Comparison of ENCODE assay signal across 9 cellular contexts in the genomic region with DNA sequence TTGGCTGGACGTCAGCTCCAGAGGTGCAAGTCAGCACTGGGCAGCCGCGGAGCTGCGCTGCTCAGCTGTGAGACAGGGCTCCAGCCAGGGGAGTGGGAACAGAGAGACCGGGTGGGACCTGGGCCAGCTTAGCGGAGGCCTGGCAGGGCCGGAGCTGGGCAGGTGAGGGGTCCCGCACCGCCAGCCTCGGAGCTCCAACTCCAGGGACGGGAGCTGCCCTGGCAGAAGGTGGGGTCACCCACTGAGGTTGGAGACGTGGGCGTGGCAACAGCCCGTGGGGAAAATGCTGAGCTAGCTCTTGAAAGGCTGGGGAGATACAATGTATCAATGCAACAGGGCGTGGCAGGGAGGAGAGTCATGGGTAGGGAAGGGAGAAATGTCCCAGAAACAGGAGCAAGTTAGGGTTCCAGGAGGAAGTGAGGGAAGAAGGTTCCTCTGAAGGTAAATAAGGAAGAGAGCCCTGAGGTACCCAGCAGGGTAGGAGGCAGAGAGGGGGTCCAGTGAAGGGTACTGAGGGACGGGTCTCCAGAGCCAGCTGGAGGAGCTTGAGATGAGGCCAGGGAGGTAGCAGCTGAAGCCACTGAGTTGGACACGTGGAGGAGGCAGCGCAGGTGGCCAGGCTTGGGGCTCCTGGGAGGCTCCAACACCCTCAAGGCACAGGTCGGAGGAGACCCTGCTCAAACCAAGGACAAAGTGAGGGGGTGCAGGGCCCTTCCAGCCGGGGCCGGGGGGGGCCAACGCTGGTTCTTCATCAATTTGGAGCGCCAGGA. TPM values are rescaled to one million over a fixed set of nuclear protein-coding genes. Genes with fewer than 3 reads are reported as not detected.
A peak's percentile ranks its signal among the peaks of the same experiment; 100 is the strongest.
DNase-seq lines count a peak whose midpoint lies in the region; ATAC-seq, FAIRE-seq and TF ChIP-seq lines count a peak whose summit lies in the region.
"Had no signal": no experiment of that assay in that cellular context is flagged by ENCODE, and none has a peak within 500 bp of the region (broad histone marks: within the 10 kb centered on the region; RNA-seq: fewer than 3 reads in every experiment).

No MANE protein-coding gene starts in this region.

- TF ChIP-seq EP300 in stomach (IDR thresholded peaks at IDR 0.05) (no peak), SK-N-SH (IDR thresholded peaks at IDR 0.05; ENCODE audit: borderline replicate concordance in 1 of 2, low read depth in 1 of 2, low read length in 1 of 2) (no peak)

- H3K27ac ChIP-seq in stomach (no peak overlapping the region), SK-N-SH (ENCODE audit: low read depth in 2 of 2, low read length in 1 of 2) (no peak overlapping the region)

- peaks cover 34% of the 10 kb centered on the region for H3K4me1 Mint-ChIP-seq in activated T-cell treated with anti-CD3 and anti-CD28 coated beads, Interleukin-2, amount 50 U/mL, for 24 hours (ENCODE audit: low read depth)
- H3K4me1 Mint-ChIP-seq in WTC11 (peaks cover 30% of the 10 kb centered on the region), immature natural killer cell (peaks cover 0 to 13% of the 10 kb centered on the region in 2 donors)

- WGBS in stomach, 5 donors, result 47 to 61% (median 55%) methylated on average over 19 to 23 of the region's 23 CpGs
- WGBS in SK-N-SH (ENCODE audit: low lambda C conversion rate), result 41% methylated on average over 17 of the region's 23 CpGs

- TF ChIP-seq RAD21 in SK-N-SH (IDR thresholded peaks at IDR 0.05; ENCODE audit: low read length), result no peak

- H3K4me3 Mint-ChIP-seq in activated T-cell treated with anti-CD3 and anti-CD28 coated beads, Interleukin-2, amount 50 U/mL, for 24 hours, result peak overlapping the region; percentile 43
- peak overlapping the region; percentile 54 for H3K4me3 Mint-ChIP-seq in WTC11
- peak overlapping the region; percentile 26 to 78 (median 69) for H3K4me3 Mint-ChIP-seq in immature natural killer cell

- no peaks in the 10 kb centered on the region for H3F3A ChIP-seq in SK-N-SH (replicated peaks; ENCODE audit: insufficient read depth)

- ATAC-seq in WTC11, result no peak

- H3K9ac ChIP-seq in SK-N-SH, result no peak overlapping the region

- TF ChIP-seq CTCF in WTC11 (IDR thresholded peaks at IDR 0.05) (no peak), stomach (IDR thresholded peaks at IDR 0.05) (no peak), SK-N-SH (IDR thresholded peaks at IDR 0.05) (no peak)

- no peak for DNase-seq in activated T-cell treated with anti-CD3 and anti-CD28 coated beads, Interleukin-2, amount 50 U/mL, for 24 hours
- no peak for DNase-seq in activated T-cell treated with anti-CD3 and anti-CD28 coated beads, Interleukin-2, amount 50 U/mL, for 48 hours
- DNase-seq in WTC11 (ENCODE audit: low spot score), result peak; percentile 10
- DNase-seq in immature natural killer cell, result no peak
- DNase-seq in stomach, result peak; percentile 22
- DNase-seq in SK-N-SH, result no peak
- no peak for DNase-seq in SKM-1 (lab: John Stamatoyannopoulos, UW; ENCODE audit: unreplicated experiment)
- no peak for DNase-seq in frontal cortex (ENCODE audit: low spot score in 2 of 2)

- intact Hi-C loops in stomach (cut with DNase I; ENCODE audit: low total_unique reads), result no loop called here

- POLR2A ChIA-PET in WTC11 (lab: Charles Lee) (no interaction called here), SK-N-SH (lab: Yijun Ruan, JAX) (interaction anchor here (0.6 kb wide), 1 partner anchor 881 kb away, joined by 3 read pairs; no protein-coding TSS in a partner anchor)

- H3K4me2 ChIP-seq in SK-N-SH, result no peak overlapping the region

- H3K79me2 ChIP-seq in SK-N-SH (ENCODE audit: insufficient read depth), result no peaks in the 10 kb centered on the region

- no peaks in the 10 kb centered on the region for H4K20me1 ChIP-seq in SK-N-SH (ENCODE audit: insufficient read depth)

- no peaks in the 10 kb centered on the region for H3K36me3 Mint-ChIP-seq in activated T-cell treated with anti-CD3 and anti-CD28 coated beads, Interleukin-2, amount 50 U/mL, for 24 hours (ENCODE audit: low read depth)
- H3K36me3 Mint-ChIP-seq in WTC11 (no peaks in the 10 kb centered on the region), immature natural killer cell (no peaks in the 10 kb centered on the region)

- CTCF ChIA-PET in WTC11 (lab: Charles Lee) (interaction anchor here (0.5 to 4.6 kb wide), 13 partner anchors 8 to 279 kb away, joined by 3 to 38 read pairs (median 4); no protein-coding TSS in a partner anchor), SK-N-SH (lab: Yijun Ruan, JAX) (interaction anchor here (0.7 to 6.5 kb wide), 24 partner anchors 11 to 336 kb away, joined by 3 to 44 read pairs (median 4); no protein-coding TSS in a partner anchor)

- peak overlapping the region; percentile 6 for H3K27ac Mint-ChIP-seq in activated T-cell treated with anti-CD3 and anti-CD28 coated beads, Interleukin-2, amount 50 U/mL, for 24 hours
- H3K27ac Mint-ChIP-seq in WTC11 (no peak overlapping the region), immature natural killer cell (no peak overlapping the region)

- no peak for FAIRE-seq in frontal cortex (lab: Jason Lieb, UNC)

- H3K36me3 ChIP-seq in stomach (no peaks in the 10 kb centered on the region), SK-N-SH (replicated peaks in 1 of 2; ENCODE audit: control insufficient read depth in 1 of 2, insufficient read depth in 2 of 2, low read length in 1 of 2) (no peaks in the 10 kb centered on the region)
- H3K36me3 ChIP-seq: BE2C had no signal

- H3K27me3 ChIP-seq in stomach (peaks cover 0 to 90% (median 41%) of the 10 kb centered on the region in 3 donors), SK-N-SH (ENCODE audit: insufficient read depth) (peaks cover 70% of the 10 kb centered on the region)

- peaks cover 72% of the 10 kb centered on the region for H3K27me3 Mint-ChIP-seq in activated T-cell treated with anti-CD3 and anti-CD28 coated beads, Interleukin-2, amount 50 U/mL, for 24 hours
- H3K27me3 Mint-ChIP-seq in WTC11 (ENCODE audit: low read depth) (peaks cover 65% of the 10 kb centered on the region), immature natural killer cell (ENCODE audit: low read depth in 3 of 3) (peaks cover 10 to 29% (median 19%) of the 10 kb centered on the region in 3 donors)

- H3K4me1 ChIP-seq in stomach, result peaks cover 30 to 63% (median 61%) of the 10 kb centered on the region in 4 donors
- peaks cover 0 to 2% of the 10 kb centered on the region in 2 experiments; a peak in 1 of 4 replicates for H3K4me1 ChIP-seq in SK-N-SH (ENCODE audit: control insufficient read depth in 1 of 2, insufficient read depth in 2 of 2, low read depth in 1 of 2, low read length in 1 of 2)

- no peak for TF ChIP-seq POLR2A in stomach (IDR thresholded peaks at IDR 0.05)

- no peaks in the 10 kb centered on the region for H3K9me3 Mint-ChIP-seq in activated T-cell treated with anti-CD3 and anti-CD28 coated beads, Interleukin-2, amount 50 U/mL, for 24 hours
- H3K9me3 Mint-ChIP-seq in WTC11 (no peaks in the 10 kb centered on the region), immature natural killer cell (peaks cover 0 to 2% (median 0%) of the 10 kb centered on the region in 6 donors)

- H2AFZ ChIP-seq in SK-N-SH (ENCODE audit: low read depth), result no peak overlapping the region

- H3K4me3 ChIP-seq in stomach (peak overlapping the region in 1 of 4 donors; percentile 47), SK-N-SH (ENCODE audit: low read depth in 2 of 2, low read length in 1 of 2) (no peak overlapping the region)

- H3K9me3 ChIP-seq in stomach (no peaks in the 10 kb centered on the region), SK-N-SH (no peaks in the 10 kb centered on the region)
- H3K9me3 ChIP-seq: BE2C had no signal

- no peaks in the 10 kb centered on the region for H3K9me2 ChIP-seq in SK-N-SH

TF ChIP-seq in WTC11, 78 proteins besides CTCF, POLR2A, EP300 and RAD21 (continues in another document):
- TF ChIP-seq ZNF423 (CRISPR knock-in tag; IDR thresholded peaks at IDR 0.05) (no peak), MXD4 (CRISPR knock-in tag; IDR thresholded peaks at IDR 0.05; ENCODE audit: borderline replicate concordance) (no peak), ETV6 (CRISPR knock-in tag; IDR thresholded peaks at IDR 0.05) (no peak)

TF ChIP-seq in SK-N-SH, 30 proteins besides CTCF, POLR2A, EP300 and RAD21 (continues in another document):
- TF ChIP-seq, protein P1, sequence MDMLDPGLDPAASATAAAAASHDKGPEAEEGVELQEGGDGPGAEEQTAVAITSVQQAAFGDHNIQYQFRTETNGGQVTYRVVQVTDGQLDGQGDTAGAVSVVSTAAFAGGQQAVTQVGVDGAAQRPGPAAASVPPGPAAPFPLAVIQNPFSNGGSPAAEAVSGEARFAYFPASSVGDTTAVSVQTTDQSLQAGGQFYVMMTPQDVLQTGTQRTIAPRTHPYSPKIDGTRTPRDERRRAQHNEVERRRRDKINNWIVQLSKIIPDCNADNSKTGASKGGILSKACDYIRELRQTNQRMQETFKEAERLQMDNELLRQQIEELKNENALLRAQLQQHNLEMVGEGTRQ (IDR thresholded peaks at IDR 0.05; ENCODE audit: borderline replicate concordance, low read depth, low read length), result no peak
- TF ChIP-seq PBX3 (IDR thresholded peaks at IDR 0.05), result no peak
- TF ChIP-seq GATA2 (CRISPR knock-in tag; IDR thresholded peaks at IDR 0.05), result no peak
- no peak for TF ChIP-seq EZH2phosphoT487 (IDR thresholded peaks at IDR 0.05; ENCODE audit: borderline replicate concordance, low read depth)
- no peak for TF ChIP-seq SMC3 (IDR thresholded peaks at IDR 0.05; ENCODE audit: low read depth, low read length)
- TF ChIP-seq MAX (IDR thresholded peaks at IDR 0.05; ENCODE audit: low read depth), result no peak

RNA-seq across cellular contexts. Expression of gene NKD2, which starts 0.7 kb away (rescaled TPM):
- 12.8 to 16.6 TPM (median 15.9 TPM) in 3 replicates for total RNA-seq in WTC11 (2021)
- polyA plus RNA-seq in immature natural killer cell, result not detected
- 10 to 100 TPM in 1 of 5 donors, 1 to 10 TPM in 2, not detected in 2; 1.8 to 13.6 (median 4.4) TPM for total RNA-seq in stomach
- 10 to 100 TPM in 2 of 3 donors, 1 to 10 TPM in 1; 5.3 to 12.8 (median 10.5) TPM for polyA plus RNA-seq in stomach
- not detected in 2 replicates for polyA plus RNA-seq in SK-N-SH (2012; rRNA removed)
- polyA plus RNA-seq in SK-N-SH (2012; cell fraction: cytosol; rRNA removed), result not detected in 2 replicates
- polyA plus RNA-seq in SK-N-SH (2012; cell fraction: nucleus; rRNA removed), result 0.06 TPM in 1 of 2 replicates, not detected in the other
- total RNA-seq in frontal cortex, result 2.9 TPM

Comparison
In these comparisons a context has a peak if more than half of its experiments do, and no peak if none do; other contexts are left out.
1. DNase-seq: peak in WTC11 (single experiment) and stomach (single experiment); none in activated T-cell treated with anti-CD3 and anti-CD28 coated beads, Interleukin-2, amount 50 U/mL, for 24 hours (single experiment), activated T-cell treated with anti-CD3 and anti-CD28 coated beads, Interleukin-2, amount 50 U/mL, for 48 hours (0 of 2), immature natural killer cell (0 of 3), SK-N-SH (single experiment), SKM-1 (single experiment) and frontal cortex (0 of 2).
2. Peak in every context shown above with its lines, with median percentiles within 50 percentile points of each other: H3K4me3 Mint-ChIP-seq.